In genomic region chr15:67253517-67254237, GRCh38 we compare ENCODE assay signal across 8 cellular contexts. TPM values are rescaled to one million over a fixed set of nuclear protein-coding genes. Genes with fewer than 3 reads are reported as not detected.
DNase-seq lines count a peak whose midpoint lies in the region; ATAC-seq and TF ChIP-seq lines count a peak whose summit lies in the region.

No MANE protein-coding gene starts in this region.

- CTCF ChIA-PET in activated naive CD4-positive, alpha-beta T cell treated with anti-CD3 and anti-CD28 coated beads, Interleukin-2, amount 10 ng/mL, durations not matched to agents 7 days and 5 days (lab: Charles Lee): no interaction called here
- CTCF ChIA-PET in T-cell (lab: Charles Lee): interaction anchor here in 1 of 2 donors (4.2 kb wide), 1 partner anchor 14 kb away, joined by 14 read pairs; no protein-coding TSS in a partner anchor

- TF ChIP-seq CTCF in fibroblast of lung (conservative IDR thresholded peaks at IDR 0.05 in 1 of 2, IDR thresholded peaks at IDR 0.05 in 1 of 2; ENCODE audit: low read depth in 1 of 2, low read length in 2 of 2): no peak

- no peaks in the 10 kb centered on the region for H3K27me3 ChIP-seq in fibroblast of lung (ENCODE audit: control insufficient read depth, insufficient read depth, low read length)

- no peaks in the 10 kb centered on the region for H4K20me1 ChIP-seq in fibroblast of lung (ENCODE audit: control insufficient read depth, extremely low read depth, insufficient read depth, low read length)

- H3K4me3 ChIP-seq in fibroblast of lung (replicated peaks in 1 of 4; ENCODE audit: control extremely low read depth in 1 of 4, insufficient read depth in 1 of 4, low read depth in 3 of 4, low read length in 4 of 4): peak overlapping the region; percentile 81 to 99 (median 94)

- DNase-seq in activated naive CD4-positive, alpha-beta T cell treated with anti-CD3 and anti-CD28 coated beads, Interleukin-2, amount 10 ng/mL, durations not matched to agents 7 days and 5 days: no peak
- no peak for DNase-seq in activated naive CD4-positive, alpha-beta T cell treated with anti-CD3 and anti-CD28 coated beads, Interleukin-2, amount 50 U/mL, for 16 hours
- DNase-seq in T-cell (peak in 1 of 34 experiments; percentile 3), fibroblast of lung (ENCODE audit: low read depth in 2 of 2) (peak; percentile 20 to 29), pons (ENCODE audit: low spot score) (peak; percentile 15), putamen (ENCODE audit: low spot score) (no peak)

- peaks cover 43% of the 10 kb centered on the region for H3K79me2 ChIP-seq in fibroblast of lung (ENCODE audit: control insufficient read depth, insufficient read depth, low read length)

- no peaks in the 10 kb centered on the region for H3K36me3 ChIP-seq in fibroblast of lung (ENCODE audit: control insufficient read depth, insufficient read depth, low read length)

- no peaks in the 10 kb centered on the region for H3K9me3 Mint-ChIP-seq in activated naive CD4-positive, alpha-beta T cell treated with anti-CD3 and anti-CD28 coated beads, Interleukin-2, amount 10 ng/mL, durations not matched to agents 7 days and 5 days
- no peaks in the 10 kb centered on the region for H3K9me3 Mint-ChIP-seq in T-cell

- H3K4me1 ChIP-seq in fibroblast of lung (ENCODE audit: control insufficient read depth, extremely low read depth, insufficient read depth, low read length): peaks cover 2% of the 10 kb centered on the region

- H3K36me3 Mint-ChIP-seq in activated naive CD4-positive, alpha-beta T cell treated with anti-CD3 and anti-CD28 coated beads, Interleukin-2, amount 10 ng/mL, durations not matched to agents 7 days and 5 days: peaks cover 11% of the 10 kb centered on the region
- H3K36me3 Mint-ChIP-seq in T-cell: peaks cover 3% of the 10 kb centered on the region

- H3K4me3 Mint-ChIP-seq in activated naive CD4-positive, alpha-beta T cell treated with anti-CD3 and anti-CD28 coated beads, Interleukin-2, amount 10 ng/mL, durations not matched to agents 7 days and 5 days: peak overlapping the region; percentile 98
- peak overlapping the region; percentile 82 to 99 (median 98) for H3K4me3 Mint-ChIP-seq in T-cell

- peaks cover 44% of the 10 kb centered on the region for H3K4me1 Mint-ChIP-seq in activated naive CD4-positive, alpha-beta T cell treated with anti-CD3 and anti-CD28 coated beads, Interleukin-2, amount 10 ng/mL, durations not matched to agents 7 days and 5 days
- peaks cover 45 to 50% (median 47%) of the 10 kb centered on the region in 3 donors for H3K4me1 Mint-ChIP-seq in T-cell

- POLR2A ChIA-PET in T-cell (lab: Charles Lee): interaction anchor here in 1 of 2 donors (0.6 kb wide), 1 partner anchor 296 kb away, joined by 3 read pairs; no protein-coding TSS in a partner anchor

- ATAC-seq in T-cell (replicated peaks in 1 of 4): no peak
- no peak for ATAC-seq in HG02759 (IDR thresholded peaks at IDR 0.05; ENCODE audit: unreplicated experiment)
- ATAC-seq in GM19023 (IDR thresholded peaks at IDR 0.05; ENCODE audit: unreplicated experiment): no peak

- H3K27ac Mint-ChIP-seq in activated naive CD4-positive, alpha-beta T cell treated with anti-CD3 and anti-CD28 coated beads, Interleukin-2, amount 10 ng/mL, durations not matched to agents 7 days and 5 days: peak overlapping the region; percentile 97
- peak overlapping the region; percentile 92 to 95 for H3K27ac Mint-ChIP-seq in T-cell

- no peaks in the 10 kb centered on the region for H3K9me3 ChIP-seq in fibroblast of lung (ENCODE audit: control insufficient read depth, insufficient read depth, low read depth, low read length)

- peak overlapping the region; percentile 70 for H2AFZ ChIP-seq in fibroblast of lung (ENCODE audit: low read length)

- H3K27me3 Mint-ChIP-seq in activated naive CD4-positive, alpha-beta T cell treated with anti-CD3 and anti-CD28 coated beads, Interleukin-2, amount 10 ng/mL, durations not matched to agents 7 days and 5 days: peaks cover 14% of the 10 kb centered on the region
- no peaks in the 10 kb centered on the region for H3K27me3 Mint-ChIP-seq in T-cell

- H3K27ac ChIP-seq in fibroblast of lung (ENCODE audit: insufficient read depth, low read length): peak overlapping the region; percentile 100

- peak overlapping the region; percentile 95 for H3K9ac ChIP-seq in fibroblast of lung (ENCODE audit: insufficient read depth, low read length)

- H3K4me2 ChIP-seq in fibroblast of lung (ENCODE audit: extremely low read depth, insufficient read depth, low read length): peak overlapping the region; percentile 91

RNA-seq across cellular contexts. Expression of gene AAGAB, which starts 0.8 kb away (rescaled TPM):
- 10 to 100 TPM; 21.9 to 28.4 (median 23.6) TPM for total RNA-seq in T-cell
- total RNA-seq in fibroblast of lung: 41.6 and 55.8 TPM in 2 replicates
- 53.8 and 62.5 TPM in 2 replicates for polyA plus RNA-seq in fibroblast of lung
- polyA plus RNA-seq in fibroblast of lung (2012): 41.1 and 43.4 TPM in 2 replicates
- 18.3 and 26.3 TPM in 2 replicates for polyA minus RNA-seq in fibroblast of lung (ENCODE audit: low replicate concordance)

RNA-seq across cellular contexts. Expression of gene IQCH, which starts 0.9 kb away (rescaled TPM):
- total RNA-seq in T-cell (1 to 10 TPM in 4 of 5 donors, under 1 TPM in 1; 0.43 to 2.6 (median 1.3) TPM), fibroblast of lung (2.6 and 5.0 TPM in 2 replicates)
- 1.3 and 1.7 TPM in 2 replicates for polyA plus RNA-seq in fibroblast of lung
- 1.1 TPM in 2 replicates for polyA plus RNA-seq in fibroblast of lung (2012)
- polyA minus RNA-seq in fibroblast of lung (ENCODE audit: low replicate concordance): 0.59 and 7.7 TPM in 2 replicates

Comparison
In these comparisons a context has a peak if more than half of its experiments do, and no peak if none do; other contexts are left out.
1. DNase-seq: peak in fibroblast of lung (2 of 2) and pons (single experiment); none in activated naive CD4-positive, alpha-beta T cell treated with anti-CD3 and anti-CD28 coated beads, Interleukin-2, amount 10 ng/mL, durations not matched to agents 7 days and 5 days (single experiment), activated naive CD4-positive, alpha-beta T cell treated with anti-CD3 and anti-CD28 coated beads, Interleukin-2, amount 50 U/mL, for 16 hours (single experiment) and putamen (single experiment).